Comparison of ENCODE assay signal across 8 cellular contexts in genomic region chr9:107465467-107466451, GRCh38. TPM values are rescaled to one million over a fixed set of nuclear protein-coding genes. Genes with fewer than 3 reads are reported as not detected.
DNase-seq lines count a peak whose midpoint lies in the region; ATAC-seq and TF ChIP-seq lines count a peak whose summit lies in the region.

No MANE protein-coding gene starts in this region.

- H3K4me1 ChIP-seq in muscle layer of duodenum (ENCODE audit: control insufficient read depth in 1 of 2, insufficient read depth in 2 of 2, low read length in 2 of 2) (peaks cover 0 to 12% of the 10 kb centered on the region in 2 donors), urinary bladder (ENCODE audit: insufficient read depth) (no peaks in the 10 kb centered on the region)

- H3K27ac Mint-ChIP-seq in activated B cell treated with CpG ODN at 0.5 μM for 24 hours: no peak overlapping the region

- H3K4me3 Mint-ChIP-seq in activated B cell treated with CpG ODN at 0.5 μM for 24 hours: peak overlapping the region; percentile 67

- H3K27me3 ChIP-seq in muscle layer of duodenum (ENCODE audit: low read depth, low read length): peaks cover 5% of the 10 kb centered on the region

- DNase-seq in AG08395 (ENCODE audit: low spot score) (peak; percentile 86), activated B cell treated with CpG ODN at 0.5 μM for 24 hours (peak; percentile 50), fibroblast of gingiva (ENCODE audit: low read depth) (peak; percentile 66), putamen (ENCODE audit: low spot score) (no peak)

- TF ChIP-seq CTCF in activated B cell treated with CpG ODN at 0.5 μM for 24 hours (IDR thresholded peaks at IDR 0.05): no peak

- no peak overlapping the region for H3K27ac ChIP-seq in muscle layer of duodenum (ENCODE audit: low read length)
- H3K27ac ChIP-seq in urinary bladder (ENCODE audit: low read depth): no peak overlapping the region

- WGBS in urinary bladder: 4% methylated on average over 75 of the region's 75 CpGs

- ATAC-seq in GM18519 (IDR thresholded peaks at IDR 0.05; ENCODE audit: low FRiP score, unreplicated experiment) (peak; percentile 81), HG03196 (IDR thresholded peaks at IDR 0.05; ENCODE audit: unreplicated experiment) (peak; percentile 80), activated B cell treated with CpG ODN at 0.5 μM for 24 hours (ENCODE audit: low read depth) (peak; percentile 90)

- CTCF ChIA-PET in activated B cell treated with CpG ODN at 0.5 μM for 24 hours (lab: Charles Lee): interaction anchor here (0.6 to 2.1 kb wide), 13 partner anchors 803 to 1488 kb away, joined by 3 to 33 read pairs (median 4); no protein-coding TSS in a partner anchor

- H3K36me3 ChIP-seq in muscle layer of duodenum (ENCODE audit: control insufficient read depth in 1 of 2, insufficient read depth in 2 of 2, low read length in 2 of 2) (no peaks in the 10 kb centered on the region), urinary bladder (ENCODE audit: insufficient read depth) (no peaks in the 10 kb centered on the region)

- no peaks in the 10 kb centered on the region for H3K36me3 Mint-ChIP-seq in activated B cell treated with CpG ODN at 0.5 μM for 24 hours (ENCODE audit: low read depth)

- H3K27me3 Mint-ChIP-seq in activated B cell treated with CpG ODN at 0.5 μM for 24 hours: peaks cover 30% of the 10 kb centered on the region

- no peaks in the 10 kb centered on the region for H3K9me3 Mint-ChIP-seq in activated B cell treated with CpG ODN at 0.5 μM for 24 hours

- intact Hi-C loops in activated B cell treated with CpG ODN at 0.5 μM for 24 hours (cut with micrococcal nuclease): loop anchor here (1.0 to 10.0 kb wide), 6 partner anchors 807 to 2002 kb away; partner anchors contain the start of gene EPB41L4B

- H3K4me1 Mint-ChIP-seq in activated B cell treated with CpG ODN at 0.5 μM for 24 hours: peaks cover 8% of the 10 kb centered on the region

- H3K9me3 ChIP-seq in muscle layer of duodenum (ENCODE audit: control insufficient read depth in 1 of 2, low read length in 2 of 2): no peaks in the 10 kb centered on the region

- POLR2A ChIA-PET in activated B cell treated with CpG ODN at 0.5 μM for 24 hours (lab: Charles Lee): interaction anchor here (1.2 kb wide), 1 partner anchor 1100 kb away, joined by 3 read pairs; no protein-coding TSS in a partner anchor

- H3K4me3 ChIP-seq in muscle layer of duodenum (ENCODE audit: low read depth in 1 of 2, low read length in 2 of 2): peak overlapping the region; percentile 55 to 79
- peak overlapping the region; percentile 44 for H3K4me3 ChIP-seq in urinary bladder (ENCODE audit: low read depth, low read length)

RNA-seq across cellular contexts. Expression of gene KLF4, which starts 23.8 kb away (rescaled TPM):
- total RNA-seq in activated B cell treated with CpG ODN at 0.5 μM for 24 hours (1.0 TPM in 2 replicates), urinary bladder (39.6 TPM)
- polyA plus RNA-seq in urinary bladder: 89.6 TPM

Comparison
In these comparisons a context has a peak if more than half of its experiments do, and no peak if none do; other contexts are left out.
1. RNA of gene KLF4, which starts 23.8 kb away (total RNA-seq): 39.6 TPM in urinary bladder (single experiment); 1.0 TPM in activated B cell treated with CpG ODN at 0.5 μM for 24 hours; every median in the first group is over 10 times any median in the second.
2. Peak in every context shown above with its lines, with median percentiles within 50 percentile points of each other: ATAC-seq.